ENCODE assay signal across 1 cellular context in the genomic region with DNA sequence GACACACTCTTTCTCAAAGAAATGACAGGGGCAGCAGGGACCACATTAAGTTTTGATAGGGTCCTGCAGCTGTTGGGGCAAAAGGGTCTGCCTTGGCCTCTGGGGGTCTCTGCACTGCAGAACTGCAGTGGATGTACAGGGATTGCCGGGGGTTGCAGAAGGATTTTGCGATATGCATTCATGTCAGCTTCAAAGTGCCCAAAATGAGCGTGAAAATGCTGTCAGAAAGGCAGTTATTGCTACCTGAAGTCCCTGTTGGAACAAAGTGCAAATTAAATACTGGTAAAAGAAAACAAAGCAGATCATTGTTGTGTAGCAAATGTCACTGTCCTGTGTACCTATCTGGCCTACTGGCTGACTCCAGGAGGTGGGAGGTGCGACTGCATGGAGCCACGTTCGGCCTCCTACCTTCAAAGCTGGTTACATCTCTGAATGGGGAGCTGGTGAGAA.
TF ChIP-seq lines count a peak whose summit lies in the region.

No MANE protein-coding gene starts in this region.

TF ChIP-seq in IMR-90, 13 proteins besides CTCF, POLR2A, EP300 and RAD21 (continued from another document):
- TF ChIP-seq ELK1 (IDR thresholded peaks at IDR 0.05; ENCODE audit: borderline replicate concordance, low read depth, low read length) (no peak), MXI1 (IDR thresholded peaks at IDR 0.05; ENCODE audit: borderline replicate concordance, low read depth, low read length) (no peak), CHD1 (IDR thresholded peaks at IDR 0.05; ENCODE audit: low read depth, low read length) (no peak), MAZ (IDR thresholded peaks at IDR 0.05; ENCODE audit: borderline replicate concordance, low read depth, low read length) (no peak), FOS (IDR thresholded peaks at IDR 0.05; ENCODE audit: low read depth, low read length) (no peak), RFX5 (IDR thresholded peaks at IDR 0.05; ENCODE audit: low read depth, low read length) (no peak), USF2 (IDR thresholded peaks at IDR 0.05; ENCODE audit: low read depth, low read length) (no peak)
